Comparison of ENCODE assay signal across 1 cellular context in genomic region chr18:55387139-55387984, GRCh38.
TF ChIP-seq lines count a peak whose summit lies in the region.

No MANE protein-coding gene starts in this region.

TF ChIP-seq in liver, 16 proteins besides CTCF, POLR2A, EP300 and RAD21 (continued from another document):
- TF ChIP-seq MAX (IDR thresholded peaks at IDR 0.05) (no peak), ATF3 (IDR thresholded peaks at IDR 0.05) (no peak), ZBTB33 (IDR thresholded peaks at IDR 0.05) (no peak), EGR1 (IDR thresholded peaks at IDR 0.05; ENCODE audit: low read depth in 2 of 2) (no peak)
TF ChIP-seq in liver: peak in this region for 4.
